Comparison of ENCODE assay signal across 8 cellular contexts in genomic region chr7:37234928-37235327, GRCh38.
DNase-seq lines count a peak whose midpoint lies in the region; ATAC-seq and TF ChIP-seq lines count a peak whose summit lies in the region.

No MANE protein-coding gene starts in this region.

- peak overlapping the region; percentile 38 for H3K27ac Mint-ChIP-seq in central memory CD8-positive, alpha-beta T cell (ENCODE audit: low read depth)
- peak overlapping the region in 2 of 9 donors; percentile 1 to 10 for H3K27ac Mint-ChIP-seq in naive thymus-derived CD4-positive, alpha-beta T cell

- intact Hi-C loops in naive thymus-derived CD4-positive, alpha-beta T cell (cut with micrococcal nuclease): loop anchor here (1.0 to 10.0 kb wide), 7 partner anchors 108 to 600 kb away; no protein-coding TSS in a partner anchor
- intact Hi-C loops in aorta (cut with DNase I): loop anchor here (2.0 to 10.0 kb wide), 4 partner anchors 260 to 600 kb away; no protein-coding TSS in a partner anchor

- H3K4me3 Mint-ChIP-seq in central memory CD8-positive, alpha-beta T cell: no peak overlapping the region
- H3K4me3 Mint-ChIP-seq in naive thymus-derived CD4-positive, alpha-beta T cell: no peak overlapping the region

- peaks cover 5% of the 10 kb centered on the region for H3K36me3 Mint-ChIP-seq in central memory CD8-positive, alpha-beta T cell (ENCODE audit: insufficient read depth)
- H3K36me3 Mint-ChIP-seq in naive thymus-derived CD4-positive, alpha-beta T cell: peaks cover 0 to 20% (median 2%) of the 10 kb centered on the region in 5 donors

- H3K4me3 ChIP-seq in naive thymus-derived CD4-positive, alpha-beta T cell (ENCODE audit: low read length): no peak overlapping the region
- no peak overlapping the region for H3K4me3 ChIP-seq in aorta (ENCODE audit: low read length in 2 of 2)

- DNase-seq in GM10266 (ENCODE audit: extremely low spot score) (no peak), NCI-H1105 treated with DMSO at 0.1 percent for 48 hours (lab: John Stamatoyannopoulos, UW) (peak; percentile 49), aorta (no peak)
- DNase-seq in central memory CD8-positive, alpha-beta T cell (ENCODE audit: low spot score in 2 of 2): no peak
- peak in 6 of 9 donors; percentile 13 to 45 (median 33) for DNase-seq in naive thymus-derived CD4-positive, alpha-beta T cell

- peak; percentile 53 for TF ChIP-seq CTCF in GM10266 (IDR thresholded peaks at IDR 0.05; ENCODE audit: control insufficient read depth, insufficient read depth, low read depth, missing control alignments)

- H3K27me3 ChIP-seq in naive thymus-derived CD4-positive, alpha-beta T cell (ENCODE audit: control insufficient read depth in 2 of 2, insufficient read depth in 2 of 2, low read length in 2 of 2): no peaks in the 10 kb centered on the region
- H3K27me3 ChIP-seq in aorta (ENCODE audit: control insufficient read depth in 1 of 2, insufficient read depth in 2 of 2, low read length in 1 of 2): peaks cover 0 to 2% of the 10 kb centered on the region in 2 donors

- H3K4me1 ChIP-seq in naive thymus-derived CD4-positive, alpha-beta T cell (ENCODE audit: control insufficient read depth in 2 of 2, insufficient read depth in 2 of 2, low read length in 2 of 2): no peaks in the 10 kb centered on the region
- H3K4me1 ChIP-seq in aorta (ENCODE audit: control insufficient read depth in 1 of 2, insufficient read depth in 2 of 2, low read length in 2 of 2): no peaks in the 10 kb centered on the region

- H3K27me3 Mint-ChIP-seq in central memory CD8-positive, alpha-beta T cell: no peaks in the 10 kb centered on the region
- no peaks in the 10 kb centered on the region for H3K27me3 Mint-ChIP-seq in naive thymus-derived CD4-positive, alpha-beta T cell

- 3 to 13% methylated on average over 1 of the region's 1 CpG for WGBS in aorta, 2 donors

- CTCF ChIA-PET in naive thymus-derived CD4-positive, alpha-beta T cell (lab: Charles Lee): interaction anchor here (0.7 to 3.6 kb wide), 11 partner anchors 9 to 297 kb away, joined by 3 to 28 read pairs (median 4); no protein-coding TSS in a partner anchor

- no peaks in the 10 kb centered on the region for H3K9me3 Mint-ChIP-seq in central memory CD8-positive, alpha-beta T cell
- no peaks in the 10 kb centered on the region for H3K9me3 Mint-ChIP-seq in naive thymus-derived CD4-positive, alpha-beta T cell

- ATAC-seq in central memory CD8-positive, alpha-beta T cell (replicated peaks; ENCODE audit: extremely low read depth, poor library complexity, severe bottlenecking): no peak
- ATAC-seq in naive thymus-derived CD4-positive, alpha-beta T cell: peak; percentile 32
- ATAC-seq in aorta (ENCODE audit: low FRiP score): no peak
- no peak for ATAC-seq in HG02759 (IDR thresholded peaks at IDR 0.05; ENCODE audit: unreplicated experiment)
- no peak for ATAC-seq in HG02885 (IDR thresholded peaks at IDR 0.05; ENCODE audit: poor library complexity, unreplicated experiment)
- no peak for ATAC-seq in HG03095 (IDR thresholded peaks at IDR 0.05; ENCODE audit: unreplicated experiment)

- peaks cover 10% of the 10 kb centered on the region for H3K4me1 Mint-ChIP-seq in central memory CD8-positive, alpha-beta T cell
- peaks cover 12 to 33% (median 24%) of the 10 kb centered on the region in 7 donors for H3K4me1 Mint-ChIP-seq in naive thymus-derived CD4-positive, alpha-beta T cell

- no peak overlapping the region for H3K27ac ChIP-seq in naive thymus-derived CD4-positive, alpha-beta T cell (ENCODE audit: low read depth, low read length)
- H3K27ac ChIP-seq in aorta (ENCODE audit: low read depth in 1 of 2, low read length in 2 of 2): no peak overlapping the region

- POLR2A ChIA-PET in naive thymus-derived CD4-positive, alpha-beta T cell (lab: Charles Lee): interaction anchor here (1.1 kb wide), 1 partner anchor 107 kb away, joined by 3 read pairs; no protein-coding TSS in a partner anchor

- H3K9me3 ChIP-seq in naive thymus-derived CD4-positive, alpha-beta T cell (ENCODE audit: control insufficient read depth in 2 of 3, low read length in 3 of 3): no peaks in the 10 kb centered on the region
- H3K9me3 ChIP-seq in aorta (ENCODE audit: control insufficient read depth, low read length): peaks cover 3% of the 10 kb centered on the region

- H3K36me3 ChIP-seq in naive thymus-derived CD4-positive, alpha-beta T cell (ENCODE audit: control insufficient read depth in 2 of 3, insufficient read depth in 3 of 3, low read length in 3 of 3): peaks cover 0 to 8% (median 0%) of the 10 kb centered on the region in 3 experiments
- H3K36me3 ChIP-seq in aorta (ENCODE audit: control insufficient read depth in 1 of 2, insufficient read depth in 2 of 2, low read length in 1 of 2): no peaks in the 10 kb centered on the region

Comparison
In these comparisons a context has a peak if more than half of its experiments do, and no peak if none do; other contexts are left out.
1. DNase-seq: peak in NCI-H1105 treated with DMSO at 0.1 percent for 48 hours (single experiment) and naive thymus-derived CD4-positive, alpha-beta T cell (6 of 9); none in GM10266 (single experiment), central memory CD8-positive, alpha-beta T cell (0 of 2) and aorta (0 of 2).